ENCODE assay signal across 1 cellular context in genomic region chr12:26744697-26745440, GRCh38.
A peak's percentile ranks its signal among the peaks of the same experiment; 100 is the strongest.
TF ChIP-seq lines count a peak whose summit lies in the region.

No MANE protein-coding gene starts in this region.

TF ChIP-seq in HepG2, 621 proteins besides CTCF, POLR2A, EP300 and RAD21 (continued from another document and continues in another):
- TF ChIP-seq, protein P1, sequence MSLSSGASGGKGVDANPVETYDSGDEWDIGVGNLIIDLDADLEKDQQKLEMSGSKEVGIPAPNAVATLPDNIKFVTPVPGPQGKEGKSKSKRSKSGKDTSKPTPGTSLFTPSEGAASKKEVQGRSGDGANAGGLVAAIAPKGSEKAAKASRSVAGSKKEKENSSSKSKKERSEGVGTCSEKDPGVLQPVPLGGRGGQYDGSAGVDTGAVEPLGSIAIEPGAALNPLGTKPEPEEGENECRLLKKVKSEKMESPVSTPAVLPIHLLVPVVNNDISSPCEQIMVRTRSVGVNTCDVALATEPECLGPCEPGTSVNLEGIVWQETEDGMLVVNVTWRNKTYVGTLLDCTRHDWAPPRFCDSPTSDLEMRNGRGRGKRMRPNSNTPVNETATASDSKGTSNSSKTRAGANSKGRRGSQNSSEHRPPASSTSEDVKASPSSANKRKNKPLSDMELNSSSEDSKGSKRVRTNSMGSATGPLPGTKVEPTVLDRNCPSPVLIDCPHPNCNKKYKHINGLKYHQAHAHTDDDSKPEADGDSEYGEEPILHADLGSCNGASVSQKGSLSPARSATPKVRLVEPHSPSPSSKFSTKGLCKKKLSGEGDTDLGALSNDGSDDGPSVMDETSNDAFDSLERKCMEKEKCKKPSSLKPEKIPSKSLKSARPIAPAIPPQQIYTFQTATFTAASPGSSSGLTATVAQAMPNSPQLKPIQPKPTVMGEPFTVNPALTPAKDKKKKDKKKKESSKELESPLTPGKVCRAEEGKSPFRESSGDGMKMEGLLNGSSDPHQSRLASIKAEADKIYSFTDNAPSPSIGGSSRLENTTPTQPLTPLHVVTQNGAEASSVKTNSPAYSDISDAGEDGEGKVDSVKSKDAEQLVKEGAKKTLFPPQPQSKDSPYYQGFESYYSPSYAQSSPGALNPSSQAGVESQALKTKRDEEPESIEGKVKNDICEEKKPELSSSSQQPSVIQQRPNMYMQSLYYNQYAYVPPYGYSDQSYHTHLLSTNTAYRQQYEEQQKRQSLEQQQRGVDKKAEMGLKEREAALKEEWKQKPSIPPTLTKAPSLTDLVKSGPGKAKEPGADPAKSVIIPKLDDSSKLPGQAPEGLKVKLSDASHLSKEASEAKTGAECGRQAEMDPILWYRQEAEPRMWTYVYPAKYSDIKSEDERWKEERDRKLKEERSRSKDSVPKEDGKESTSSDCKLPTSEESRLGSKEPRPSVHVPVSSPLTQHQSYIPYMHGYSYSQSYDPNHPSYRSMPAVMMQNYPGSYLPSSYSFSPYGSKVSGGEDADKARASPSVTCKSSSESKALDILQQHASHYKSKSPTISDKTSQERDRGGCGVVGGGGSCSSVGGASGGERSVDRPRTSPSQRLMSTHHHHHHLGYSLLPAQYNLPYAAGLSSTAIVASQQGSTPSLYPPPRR (CRISPR knock-in tag; IDR thresholded peaks at IDR 0.05; ENCODE audit: borderline replicate concordance), result peak; percentile 96
- no peak for TF ChIP-seq NFIB (CRISPR knock-in tag; IDR thresholded peaks at IDR 0.05; ENCODE audit: borderline replicate concordance)
- TF ChIP-seq ZNF670 (CRISPR knock-in tag; IDR thresholded peaks at IDR 0.05; ENCODE audit: borderline replicate concordance), result peak; percentile 30; the same call in 1 of the 2 replicates
- no peak for TF ChIP-seq HES4 (CRISPR knock-in tag; IDR thresholded peaks at IDR 0.05; ENCODE audit: borderline replicate concordance)
- no peak for TF ChIP-seq ZNF24 (IDR thresholded peaks at IDR 0.05)
- TF ChIP-seq JARID2 (CRISPR knock-in tag; IDR thresholded peaks at IDR 0.05; ENCODE audit: insufficient replicate concordance), result no peak
- no peak for TF ChIP-seq MAZ (IDR thresholded peaks at IDR 0.05; ENCODE audit: borderline replicate concordance, low read depth, low read length)
- 0 out of 2 replicates have a peak, but pooled peaks have one; percentile 34 for TF ChIP-seq MAZ (CRISPR knock-in tag; IDR thresholded peaks at IDR 0.05; ENCODE audit: low read depth)
- no peak for TF ChIP-seq ZNF550 (CRISPR knock-in tag; IDR thresholded peaks at IDR 0.05; ENCODE audit: borderline replicate concordance)
- no peak for TF ChIP-seq ZNF572 (CRISPR knock-in tag; IDR thresholded peaks at IDR 0.05)
- TF ChIP-seq HMGXB4 (CRISPR knock-in tag; IDR thresholded peaks at IDR 0.05; ENCODE audit: borderline replicate concordance in 1 of 2, low read depth in 1 of 2), result peak in 1 of 2 experiments; percentile 52; a peak in 1 of 4 replicates
- TF ChIP-seq ZNF619 (CRISPR knock-in tag; IDR thresholded peaks at IDR 0.05), result no peak
- TF ChIP-seq KMT2B (CRISPR knock-in tag; IDR thresholded peaks at IDR 0.05), result peak; percentile 73
- TF ChIP-seq ZBTB21 (CRISPR knock-in tag; IDR thresholded peaks at IDR 0.05), result peak; percentile 87; the same call in 1 of the 2 replicates
- peak; percentile 49; the same call in 1 of the 2 replicates for TF ChIP-seq YEATS2 (CRISPR knock-in tag; IDR thresholded peaks at IDR 0.05; ENCODE audit: borderline replicate concordance)
- peak; percentile 99 for TF ChIP-seq BCL6 (CRISPR knock-in tag; IDR thresholded peaks at IDR 0.05)
- TF ChIP-seq NCOA1 (CRISPR knock-in tag; IDR thresholded peaks at IDR 0.05), result peak; percentile 79; the same call in 1 of the 2 replicates
- peak; percentile 83; the same call in 1 of the 2 replicates for TF ChIP-seq ZNF124 (CRISPR knock-in tag; IDR thresholded peaks at IDR 0.05)
- peak; percentile 94 for TF ChIP-seq SMAD3 (CRISPR knock-in tag; IDR thresholded peaks at IDR 0.05)
- TF ChIP-seq POLR2G (IDR thresholded peaks at IDR 0.05; ENCODE audit: low read depth, low read length), result peak; percentile 57; the same call in 1 of the 2 replicates
- TF ChIP-seq ZFY (CRISPR knock-in tag; IDR thresholded peaks at IDR 0.05), result no peak
- no peak for TF ChIP-seq FIP1L1 (IDR thresholded peaks at IDR 0.05; ENCODE audit: borderline replicate concordance, insufficient read depth, low read depth, low read length)
- TF ChIP-seq PRMT3 (CRISPR knock-in tag; IDR thresholded peaks at IDR 0.05; ENCODE audit: borderline replicate concordance, low read depth), result no peak
- TF ChIP-seq SMAD1 (CRISPR knock-in tag; IDR thresholded peaks at IDR 0.05; ENCODE audit: borderline replicate concordance, low read depth), result no peak
- no peak for TF ChIP-seq UBTF (CRISPR knock-in tag; IDR thresholded peaks at IDR 0.05)
- 0 out of 2 replicates have a peak, but pooled peaks have one; percentile 69 for TF ChIP-seq ATF6 (CRISPR knock-in tag; conservative IDR thresholded peaks at IDR 0.05)
- TF ChIP-seq ETV6 (CRISPR knock-in tag; conservative IDR thresholded peaks at IDR 0.05), result no peak
- TF ChIP-seq SKI (IDR thresholded peaks at IDR 0.05; ENCODE audit: partially characterized antibody), result peak; percentile 82
- TF ChIP-seq, protein P2, sequence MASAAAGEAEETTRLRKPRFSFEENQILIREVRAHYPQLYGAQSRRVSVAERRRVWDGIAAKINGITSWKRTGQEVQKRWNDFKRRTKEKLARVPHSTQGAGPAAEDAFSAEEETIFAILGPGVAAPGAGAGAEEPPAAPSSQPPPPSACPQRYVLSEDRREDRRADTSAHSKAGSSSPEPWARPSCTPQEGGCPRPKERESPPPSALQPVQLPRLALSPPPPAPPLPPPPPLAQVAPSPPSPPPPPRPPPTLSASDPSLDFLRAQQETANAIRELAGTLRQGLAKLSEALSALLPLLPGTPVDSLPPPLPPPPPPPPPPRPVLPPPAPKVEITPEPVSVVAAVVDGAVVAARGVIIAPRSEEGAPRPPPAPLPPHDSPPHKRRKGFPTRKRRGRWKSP (CRISPR knock-in tag; IDR thresholded peaks at IDR 0.05), result peak; percentile 68; the same call in 1 of the 2 replicates
- peak; percentile 70 for TF ChIP-seq KAT8 (CRISPR knock-in tag; IDR thresholded peaks at IDR 0.05)
- TF ChIP-seq RXRA (CRISPR knock-in tag; IDR thresholded peaks at IDR 0.05), result peak; percentile 92; the same call in 1 of the 2 replicates
- no peak for TF ChIP-seq ZNF678 (CRISPR knock-in tag; IDR thresholded peaks at IDR 0.05)
- TF ChIP-seq ARID3A (IDR thresholded peaks at IDR 0.05; ENCODE audit: low read depth, low read length), result peak; percentile 85
- peak; percentile 93; the same call in 1 of the 2 replicates for TF ChIP-seq ZBTB20 (CRISPR knock-in tag; IDR thresholded peaks at IDR 0.05; ENCODE audit: borderline replicate concordance, low read depth)
- TF ChIP-seq ZFP36L2 (CRISPR knock-in tag; IDR thresholded peaks at IDR 0.05), result no peak
- TF ChIP-seq TAF1 (CRISPR knock-in tag; IDR thresholded peaks at IDR 0.05), result peak; percentile 28; the same call in 1 of the 2 replicates
- peak; percentile 76 for TF ChIP-seq TBX3 (IDR thresholded peaks at IDR 0.05; ENCODE audit: borderline replicate concordance)
- TF ChIP-seq PCBP2 (optimal IDR thresholded peaks at IDR 0.05; ENCODE audit: low read depth, low read length, poor library complexity, severe bottlenecking), result no peak
- TF ChIP-seq BRCA1 (CRISPR knock-in tag; IDR thresholded peaks at IDR 0.05), result peak; percentile 21; the same call in 1 of the 2 replicates
- 0 out of 2 replicates have a peak, but pooled peaks have one; percentile 70 for TF ChIP-seq ZSCAN12 (CRISPR knock-in tag; IDR thresholded peaks at IDR 0.05)
- peak; percentile 97 for TF ChIP-seq HDAC2 (CRISPR knock-in tag; IDR thresholded peaks at IDR 0.05)
- TF ChIP-seq ZSCAN31 (CRISPR knock-in tag; IDR thresholded peaks at IDR 0.05; ENCODE audit: low read depth), result 0 out of 2 replicates have a peak, but pooled peaks have one; percentile 36
- 0 out of 2 replicates have a peak, but pooled peaks have one; percentile 53 for TF ChIP-seq ZNF772 (CRISPR knock-in tag; IDR thresholded peaks at IDR 0.05)
- TF ChIP-seq KDM1A (CRISPR knock-in tag; IDR thresholded peaks at IDR 0.05), result peak; percentile 41; the same call in 1 of the 2 replicates
- TF ChIP-seq MEF2D (CRISPR knock-in tag; IDR thresholded peaks at IDR 0.05), result peak; percentile 83; the same call in 1 of the 2 replicates
- peak; percentile 89 for TF ChIP-seq MBD4 (IDR thresholded peaks at IDR 0.05; ENCODE audit: borderline replicate concordance, low read length)
- peak; percentile 67 for TF ChIP-seq ZMYM3 (CRISPR knock-in tag; IDR thresholded peaks at IDR 0.05)
- 0 out of 2 replicates have a peak, but pooled peaks have one; percentile 22 for TF ChIP-seq ELF4 (CRISPR knock-in tag; IDR thresholded peaks at IDR 0.05; ENCODE audit: borderline replicate concordance)
- peak; percentile 84; the same call in 1 of the 2 replicates for TF ChIP-seq SKIL (CRISPR knock-in tag; IDR thresholded peaks at IDR 0.05; ENCODE audit: borderline replicate concordance)
- no peak for TF ChIP-seq ZNF766 (CRISPR knock-in tag; IDR thresholded peaks at IDR 0.05; ENCODE audit: borderline replicate concordance)
- TF ChIP-seq KDM6A (CRISPR knock-in tag; IDR thresholded peaks at IDR 0.05; ENCODE audit: low read depth), result peak; percentile 85
- TF ChIP-seq KLF15 (CRISPR knock-in tag; IDR thresholded peaks at IDR 0.05; ENCODE audit: borderline replicate concordance), result 0 out of 2 replicates have a peak, but pooled peaks have one; percentile 58
- TF ChIP-seq ZNF878 (CRISPR knock-in tag; IDR thresholded peaks at IDR 0.05), result peak; percentile 60; the same call in 1 of the 2 replicates
- 0 out of 2 replicates have a peak, but pooled peaks have one; percentile 35 for TF ChIP-seq ZNF761 (CRISPR knock-in tag; conservative IDR thresholded peaks at IDR 0.05)
